ENCODE assay signal across 1 cellular context in the genomic region with DNA sequence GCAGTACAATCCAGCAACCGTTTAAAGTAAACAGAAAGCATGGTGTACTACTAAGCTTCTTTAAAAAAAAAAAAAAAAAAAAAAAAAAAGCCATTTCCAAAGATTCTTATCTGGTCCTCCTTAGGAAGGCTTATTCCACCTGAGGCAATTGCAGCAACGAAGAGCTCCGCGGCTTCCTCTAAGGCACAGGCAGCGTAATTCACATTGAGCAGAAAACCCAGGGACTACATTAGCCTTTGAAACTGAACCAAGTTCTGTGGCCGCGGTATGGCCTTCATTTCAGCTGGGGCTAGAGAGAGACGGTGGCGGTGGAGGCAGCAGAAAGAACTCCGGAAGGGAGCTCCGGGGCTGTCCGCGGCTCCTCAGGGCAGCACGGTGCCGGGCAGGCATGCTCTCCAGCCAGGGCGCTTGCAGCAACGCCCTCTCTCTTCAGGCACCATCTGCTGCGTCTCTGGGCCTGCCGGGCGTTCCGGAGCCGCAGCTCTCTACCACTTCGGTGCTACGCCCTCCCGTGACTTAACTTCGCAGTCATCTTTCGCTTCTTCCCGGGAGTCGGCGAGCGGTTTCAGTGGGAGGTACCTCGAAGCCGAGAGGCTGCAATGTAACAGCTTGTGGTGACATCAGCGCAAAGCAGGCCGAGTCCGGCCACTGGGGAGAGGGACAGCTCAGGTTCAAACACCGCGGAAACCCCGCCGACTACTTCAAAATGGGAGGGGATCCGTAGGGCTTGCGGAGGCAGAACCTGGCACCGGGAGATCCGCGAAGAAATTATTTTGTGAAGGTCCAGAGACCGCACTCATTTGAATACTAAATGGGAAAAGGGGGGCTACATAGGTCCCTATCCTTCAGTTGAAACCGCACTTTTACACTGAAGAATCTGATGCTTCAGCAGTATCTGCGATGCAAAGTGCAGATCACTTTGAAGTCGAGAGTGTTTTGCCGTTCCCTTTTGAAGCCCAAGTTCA.
TF ChIP-seq lines count a peak whose summit lies in the region.

No MANE protein-coding gene starts in this region.

TF ChIP-seq in GM12878, 131 proteins besides CTCF, POLR2A, EP300 and RAD21 (continued from another document and continues in another):
- TF ChIP-seq, protein P1, sequence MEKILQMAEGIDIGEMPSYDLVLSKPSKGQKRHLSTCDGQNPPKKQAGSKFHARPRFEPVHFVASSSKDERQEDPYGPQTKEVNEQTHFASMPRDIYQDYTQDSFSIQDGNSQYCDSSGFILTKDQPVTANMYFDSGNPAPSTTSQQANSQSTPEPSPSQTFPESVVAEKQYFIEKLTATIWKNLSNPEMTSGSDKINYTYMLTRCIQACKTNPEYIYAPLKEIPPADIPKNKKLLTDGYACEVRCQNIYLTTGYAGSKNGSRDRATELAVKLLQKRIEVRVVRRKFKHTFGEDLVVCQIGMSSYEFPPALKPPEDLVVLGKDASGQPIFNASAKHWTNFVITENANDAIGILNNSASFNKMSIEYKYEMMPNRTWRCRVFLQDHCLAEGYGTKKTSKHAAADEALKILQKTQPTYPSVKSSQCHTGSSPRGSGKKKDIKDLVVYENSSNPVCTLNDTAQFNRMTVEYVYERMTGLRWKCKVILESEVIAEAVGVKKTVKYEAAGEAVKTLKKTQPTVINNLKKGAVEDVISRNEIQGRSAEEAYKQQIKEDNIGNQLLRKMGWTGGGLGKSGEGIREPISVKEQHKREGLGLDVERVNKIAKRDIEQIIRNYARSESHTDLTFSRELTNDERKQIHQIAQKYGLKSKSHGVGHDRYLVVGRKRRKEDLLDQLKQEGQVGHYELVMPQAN (conservative IDR thresholded peaks at IDR 0.05) = peak; percentile 60
- peak; percentile 54 for TF ChIP-seq RUNX3 (IDR thresholded peaks at IDR 0.05; ENCODE audit: low read length)
- 0 out of 3 replicates have a peak, but pooled peaks have one; percentile 23 for TF ChIP-seq POU2F2 (IDR thresholded peaks at IDR 0.05; ENCODE audit: borderline replicate concordance, low read depth, low read length)
- TF ChIP-seq, protein P2, sequence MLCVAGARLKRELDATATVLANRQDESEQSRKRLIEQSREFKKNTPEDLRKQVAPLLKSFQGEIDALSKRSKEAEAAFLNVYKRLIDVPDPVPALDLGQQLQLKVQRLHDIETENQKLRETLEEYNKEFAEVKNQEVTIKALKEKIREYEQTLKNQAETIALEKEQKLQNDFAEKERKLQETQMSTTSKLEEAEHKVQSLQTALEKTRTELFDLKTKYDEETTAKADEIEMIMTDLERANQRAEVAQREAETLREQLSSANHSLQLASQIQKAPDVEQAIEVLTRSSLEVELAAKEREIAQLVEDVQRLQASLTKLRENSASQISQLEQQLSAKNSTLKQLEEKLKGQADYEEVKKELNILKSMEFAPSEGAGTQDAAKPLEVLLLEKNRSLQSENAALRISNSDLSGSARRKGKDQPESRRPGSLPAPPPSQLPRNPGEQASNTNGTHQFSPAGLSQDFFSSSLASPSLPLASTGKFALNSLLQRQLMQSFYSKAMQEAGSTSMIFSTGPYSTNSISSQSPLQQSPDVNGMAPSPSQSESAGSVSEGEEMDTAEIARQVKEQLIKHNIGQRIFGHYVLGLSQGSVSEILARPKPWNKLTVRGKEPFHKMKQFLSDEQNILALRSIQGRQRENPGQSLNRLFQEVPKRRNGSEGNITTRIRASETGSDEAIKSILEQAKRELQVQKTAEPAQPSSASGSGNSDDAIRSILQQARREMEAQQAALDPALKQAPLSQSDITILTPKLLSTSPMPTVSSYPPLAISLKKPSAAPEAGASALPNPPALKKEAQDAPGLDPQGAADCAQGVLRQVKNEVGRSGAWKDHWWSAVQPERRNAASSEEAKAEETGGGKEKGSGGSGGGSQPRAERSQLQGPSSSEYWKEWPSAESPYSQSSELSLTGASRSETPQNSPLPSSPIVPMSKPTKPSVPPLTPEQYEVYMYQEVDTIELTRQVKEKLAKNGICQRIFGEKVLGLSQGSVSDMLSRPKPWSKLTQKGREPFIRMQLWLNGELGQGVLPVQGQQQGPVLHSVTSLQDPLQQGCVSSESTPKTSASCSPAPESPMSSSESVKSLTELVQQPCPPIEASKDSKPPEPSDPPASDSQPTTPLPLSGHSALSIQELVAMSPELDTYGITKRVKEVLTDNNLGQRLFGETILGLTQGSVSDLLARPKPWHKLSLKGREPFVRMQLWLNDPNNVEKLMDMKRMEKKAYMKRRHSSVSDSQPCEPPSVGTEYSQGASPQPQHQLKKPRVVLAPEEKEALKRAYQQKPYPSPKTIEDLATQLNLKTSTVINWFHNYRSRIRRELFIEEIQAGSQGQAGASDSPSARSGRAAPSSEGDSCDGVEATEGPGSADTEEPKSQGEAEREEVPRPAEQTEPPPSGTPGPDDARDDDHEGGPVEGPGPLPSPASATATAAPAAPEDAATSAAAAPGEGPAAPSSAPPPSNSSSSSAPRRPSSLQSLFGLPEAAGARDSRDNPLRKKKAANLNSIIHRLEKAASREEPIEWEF (IDR thresholded peaks at IDR 0.05; ENCODE audit: insufficient replicate concordance, low read depth, low read length) = peak; percentile 36
- TF ChIP-seq SPI1 (IDR thresholded peaks at IDR 0.05; ENCODE audit: borderline replicate concordance, insufficient read depth, low read depth, low read length) = no peak
- TF ChIP-seq, protein P3, sequence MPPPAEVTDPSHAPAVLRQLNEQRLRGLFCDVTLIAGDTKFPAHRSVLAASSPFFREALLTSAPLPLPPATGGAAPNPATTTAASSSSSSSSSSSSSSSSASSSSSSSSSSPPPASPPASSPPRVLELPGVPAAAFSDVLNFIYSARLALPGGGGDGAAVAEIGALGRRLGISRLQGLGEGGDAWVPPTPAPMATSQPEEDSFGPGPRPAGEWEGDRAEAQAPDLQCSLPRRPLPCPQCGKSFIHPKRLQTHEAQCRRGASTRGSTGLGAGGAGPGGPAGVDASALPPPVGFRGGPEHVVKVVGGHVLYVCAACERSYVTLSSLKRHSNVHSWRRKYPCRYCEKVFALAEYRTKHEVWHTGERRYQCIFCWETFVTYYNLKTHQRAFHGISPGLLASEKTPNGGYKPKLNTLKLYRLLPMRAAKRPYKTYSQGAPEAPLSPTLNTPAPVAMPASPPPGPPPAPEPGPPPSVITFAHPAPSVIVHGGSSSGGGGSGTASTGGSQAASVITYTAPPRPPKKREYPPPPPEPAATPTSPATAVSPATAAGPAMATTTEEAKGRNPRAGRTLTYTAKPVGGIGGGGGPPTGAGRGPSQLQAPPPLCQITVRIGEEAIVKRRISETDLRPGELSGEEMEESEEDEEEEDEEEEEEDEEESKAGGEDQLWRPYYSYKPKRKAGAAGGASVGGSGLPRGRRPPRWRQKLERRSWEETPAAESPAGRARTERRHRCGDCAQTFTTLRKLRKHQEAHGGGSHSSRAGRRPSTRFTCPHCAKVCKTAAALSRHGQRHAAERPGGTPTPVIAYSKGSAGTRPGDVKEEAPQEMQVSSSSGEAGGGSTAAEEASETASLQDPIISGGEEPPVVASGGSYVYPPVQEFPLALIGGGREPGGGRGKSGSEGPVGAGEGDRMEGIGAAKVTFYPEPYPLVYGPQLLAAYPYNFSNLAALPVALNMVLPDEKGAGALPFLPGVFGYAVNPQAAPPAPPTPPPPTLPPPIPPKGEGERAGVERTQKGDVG (CRISPR knock-in tag; IDR thresholded peaks at IDR 0.05) = no peak
- TF ChIP-seq POLR2AphosphoS2 (IDR thresholded peaks at IDR 0.05; ENCODE audit: low read depth, low read length) = 0 out of 2 replicates have a peak, but pooled peaks have one; percentile 50
- TF ChIP-seq ZSCAN29 (IDR thresholded peaks at IDR 0.05) = peak; percentile 58; the same call in 1 of the 2 replicates
- TF ChIP-seq NR2C1 (IDR thresholded peaks at IDR 0.05) = no peak
- TF ChIP-seq RCOR1 (conservative IDR thresholded peaks at IDR 0.05; ENCODE audit: low read depth, low read length) = no peak
- TF ChIP-seq YY1 (IDR thresholded peaks at IDR 0.05; ENCODE audit: low read depth, low read length) = peak; percentile 47; the same call in 1 of the 2 replicates
- TF ChIP-seq SIX5 (IDR thresholded peaks at IDR 0.05; ENCODE audit: low read depth, low read length, severe bottlenecking) = no peak
- TF ChIP-seq WRNIP1 (IDR thresholded peaks at IDR 0.05; ENCODE audit: borderline replicate concordance, low read depth, low read length) = no peak
- no peak for TF ChIP-seq SMAD1 (IDR thresholded peaks at IDR 0.05; ENCODE audit: low read depth, partially characterized antibody)
- no peak for TF ChIP-seq STAT1 (conservative IDR thresholded peaks at IDR 0.05)
- TF ChIP-seq TARDBP (IDR thresholded peaks at IDR 0.05; ENCODE audit: borderline replicate concordance) = peak; percentile 37; the same call in 1 of the 2 replicates
- no peak for TF ChIP-seq RBBP5 (conservative IDR thresholded peaks at IDR 0.05)
- TF ChIP-seq STAT3 (IDR thresholded peaks at IDR 0.05; ENCODE audit: low read depth, low read length) = no peak
- TF ChIP-seq, protein P4, sequence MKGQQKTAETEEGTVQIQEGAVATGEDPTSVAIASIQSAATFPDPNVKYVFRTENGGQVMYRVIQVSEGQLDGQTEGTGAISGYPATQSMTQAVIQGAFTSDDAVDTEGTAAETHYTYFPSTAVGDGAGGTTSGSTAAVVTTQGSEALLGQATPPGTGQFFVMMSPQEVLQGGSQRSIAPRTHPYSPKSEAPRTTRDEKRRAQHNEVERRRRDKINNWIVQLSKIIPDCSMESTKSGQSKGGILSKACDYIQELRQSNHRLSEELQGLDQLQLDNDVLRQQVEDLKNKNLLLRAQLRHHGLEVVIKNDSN (IDR thresholded peaks at IDR 0.05; ENCODE audit: borderline replicate concordance, extremely low read length, insufficient read depth, low read depth, low read length) = no peak
- TF ChIP-seq MTA3 (IDR thresholded peaks at IDR 0.05; ENCODE audit: borderline replicate concordance, low read length) = no peak
- TF ChIP-seq, protein P5, sequence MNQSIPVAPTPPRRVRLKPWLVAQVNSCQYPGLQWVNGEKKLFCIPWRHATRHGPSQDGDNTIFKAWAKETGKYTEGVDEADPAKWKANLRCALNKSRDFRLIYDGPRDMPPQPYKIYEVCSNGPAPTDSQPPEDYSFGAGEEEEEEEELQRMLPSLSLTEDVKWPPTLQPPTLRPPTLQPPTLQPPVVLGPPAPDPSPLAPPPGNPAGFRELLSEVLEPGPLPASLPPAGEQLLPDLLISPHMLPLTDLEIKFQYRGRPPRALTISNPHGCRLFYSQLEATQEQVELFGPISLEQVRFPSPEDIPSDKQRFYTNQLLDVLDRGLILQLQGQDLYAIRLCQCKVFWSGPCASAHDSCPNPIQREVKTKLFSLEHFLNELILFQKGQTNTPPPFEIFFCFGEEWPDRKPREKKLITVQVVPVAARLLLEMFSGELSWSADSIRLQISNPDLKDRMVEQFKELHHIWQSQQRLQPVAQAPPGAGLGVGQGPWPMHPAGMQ (IDR thresholded peaks at IDR 0.05; ENCODE audit: borderline replicate concordance) = no peak
- TF ChIP-seq, protein P6, sequence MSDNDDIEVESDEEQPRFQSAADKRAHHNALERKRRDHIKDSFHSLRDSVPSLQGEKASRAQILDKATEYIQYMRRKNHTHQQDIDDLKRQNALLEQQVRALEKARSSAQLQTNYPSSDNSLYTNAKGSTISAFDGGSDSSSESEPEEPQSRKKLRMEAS (IDR thresholded peaks at IDR 0.05; ENCODE audit: low read depth, low read length) = no peak
- TF ChIP-seq TBL1XR1 (IDR thresholded peaks at IDR 0.05; ENCODE audit: low read depth, low read length) = peak; percentile 18; the same call in 1 of the 2 replicates
- TF ChIP-seq MYB (IDR thresholded peaks at IDR 0.05; ENCODE audit: borderline replicate concordance, low read depth, low read length) = no peak
- no peak for TF ChIP-seq CHD2 (IDR thresholded peaks at IDR 0.05; ENCODE audit: borderline replicate concordance, low read depth, low read length)
- peak; percentile 74; the same call in 1 of the 2 replicates for TF ChIP-seq LARP7 (IDR thresholded peaks at IDR 0.05)
- no peak for TF ChIP-seq RFX5 (IDR thresholded peaks at IDR 0.05; ENCODE audit: low read depth, low read length)
- peak; percentile 89 for TF ChIP-seq NBN (IDR thresholded peaks at IDR 0.05)
- TF ChIP-seq JUND (IDR thresholded peaks at IDR 0.05; ENCODE audit: low read depth, low read length) = no peak
- TF ChIP-seq EGR1 (IDR thresholded peaks at IDR 0.05; ENCODE audit: borderline replicate concordance in 1 of 2, low read depth in 2 of 2, low read length in 2 of 2) = no peak
- TF ChIP-seq RELA (IDR thresholded peaks at IDR 0.05; ENCODE audit: borderline replicate concordance, partially characterized antibody) = no peak
- TF ChIP-seq ELK1 (IDR thresholded peaks at IDR 0.05; ENCODE audit: low read depth, low read length) = no peak
- TF ChIP-seq ZNF217 (IDR thresholded peaks at IDR 0.05) = no peak
- TF ChIP-seq ZNF207 (IDR thresholded peaks at IDR 0.05; ENCODE audit: borderline replicate concordance) = peak; percentile 51; the same call in 1 of the 2 replicates
- TF ChIP-seq BMI1 (IDR thresholded peaks at IDR 0.05; ENCODE audit: borderline replicate concordance) = no peak
- peak; percentile 54 for TF ChIP-seq MTA2 (IDR thresholded peaks at IDR 0.05; ENCODE audit: low read depth)
- TF ChIP-seq CBX3 (IDR thresholded peaks at IDR 0.05; ENCODE audit: borderline replicate concordance, low read depth) = no peak
- no peak for TF ChIP-seq CHD4 (IDR thresholded peaks at IDR 0.05)
- no peak for TF ChIP-seq KAT2A (conservative IDR thresholded peaks at IDR 0.05; ENCODE audit: control insufficient read depth, low read depth, low read length)
- TF ChIP-seq, protein P7, sequence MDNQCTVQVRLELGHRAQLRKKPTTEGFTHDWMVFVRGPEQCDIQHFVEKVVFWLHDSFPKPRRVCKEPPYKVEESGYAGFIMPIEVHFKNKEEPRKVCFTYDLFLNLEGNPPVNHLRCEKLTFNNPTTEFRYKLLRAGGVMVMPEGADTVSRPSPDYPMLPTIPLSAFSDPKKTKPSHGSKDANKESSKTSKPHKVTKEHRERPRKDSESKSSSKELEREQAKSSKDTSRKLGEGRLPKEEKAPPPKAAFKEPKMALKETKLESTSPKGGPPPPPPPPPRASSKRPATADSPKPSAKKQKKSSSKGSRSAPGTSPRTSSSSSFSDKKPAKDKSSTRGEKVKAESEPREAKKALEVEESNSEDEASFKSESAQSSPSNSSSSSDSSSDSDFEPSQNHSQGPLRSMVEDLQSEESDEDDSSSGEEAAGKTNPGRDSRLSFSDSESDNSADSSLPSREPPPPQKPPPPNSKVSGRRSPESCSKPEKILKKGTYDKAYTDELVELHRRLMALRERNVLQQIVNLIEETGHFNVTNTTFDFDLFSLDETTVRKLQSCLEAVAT (IDR thresholded peaks at IDR 0.05) = peak; percentile 42; the same call in 1 of the 2 replicates
